8 cellular contexts compared by ENCODE assay signal in the genomic region with DNA sequence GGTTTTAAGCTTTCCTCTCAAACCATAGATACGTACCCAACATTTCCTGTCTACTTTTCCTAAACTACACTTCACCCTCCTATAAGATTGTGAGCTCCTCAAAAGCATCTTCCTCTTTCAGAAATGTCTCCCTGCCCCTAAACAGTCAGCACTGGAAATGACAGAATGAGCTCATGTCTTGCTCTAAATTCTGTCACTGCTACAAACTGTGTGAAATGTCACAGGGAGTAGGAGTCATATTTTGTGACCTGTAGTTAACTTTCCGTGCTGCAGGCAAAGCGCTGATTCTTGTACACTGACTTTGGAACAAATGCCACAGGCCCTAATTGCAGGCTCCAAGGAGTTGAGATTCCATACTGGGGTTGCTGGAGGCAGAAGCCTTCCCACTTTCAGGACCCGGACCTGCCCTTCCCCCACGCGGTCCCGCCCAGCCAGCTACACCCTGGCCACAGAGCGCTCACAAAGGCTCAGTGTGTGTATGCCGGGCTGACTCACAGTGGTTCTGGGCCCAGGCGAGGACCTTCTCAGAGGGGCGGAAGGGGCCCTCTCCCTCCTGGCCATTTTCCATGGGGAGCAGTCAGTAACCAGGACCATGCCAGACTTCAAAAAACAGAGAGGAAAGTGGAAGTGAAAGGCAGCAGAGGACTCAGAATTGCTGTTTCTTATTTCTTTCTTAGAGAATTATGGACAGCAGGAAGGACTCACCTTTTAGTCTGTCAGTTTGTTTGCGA.
DNase-seq lines count a peak whose midpoint lies in the region; ATAC-seq and TF ChIP-seq lines count a peak whose summit lies in the region.

No MANE protein-coding gene starts in this region.

- no peak for ATAC-seq in HG03139 (IDR thresholded peaks at IDR 0.05; ENCODE audit: unreplicated experiment)
- no peak for ATAC-seq in GM21717 (IDR thresholded peaks at IDR 0.05; ENCODE audit: unreplicated experiment)

- H3K36me3 ChIP-seq in KOPT-K1 (ENCODE audit: insufficient read depth, low read length), result no peaks in the 10 kb centered on the region

- H3K27ac ChIP-seq in C4-2B (peak overlapping the region; percentile 99), KOPT-K1 (ENCODE audit: low read depth, low read length, poor library complexity, severe bottlenecking) (peak overlapping the region; percentile 99), layer of hippocampus (ENCODE audit: low read depth, low read length) (peak overlapping the region; percentile 75)

- peak; percentile 21 for DNase-seq in activated CD4-positive, alpha-beta T cell treated with anti-CD3 and anti-CD28 coated beads for 1 hour
- DNase-seq in central memory CD4-positive, alpha-beta T cell, result peak; percentile 47
- DNase-seq in stimulated activated CD4-positive, alpha-beta T cell treated with anti-CD3 and anti-CD28 coated beads, Interleukin-12 subunit alpha, Interleukin-12 subunit beta, amount 100 ng/mL, for 48 hours (ENCODE audit: low read depth in 2 of 3, low spot score in 1 of 3), result peak; percentile 48 to 60 (median 52)

- TF ChIP-seq CTCF in C4-2B (conservative IDR thresholded peaks at IDR 0.05), result no peak

- H3K9me3 ChIP-seq in KOPT-K1 (ENCODE audit: insufficient read depth, low read length, poor library complexity, severe bottlenecking), result no peaks in the 10 kb centered on the region

- H3K27me3 ChIP-seq in layer of hippocampus (ENCODE audit: control insufficient read depth, insufficient read depth, low read length), result no peaks in the 10 kb centered on the region
